Comparison of ENCODE assay signal across 1 cellular context in genomic region chr11:91407842-91408241, GRCh38.
TF ChIP-seq lines count a peak whose summit lies in the region.

No MANE protein-coding gene starts in this region.

TF ChIP-seq in HepG2, 621 proteins besides CTCF, POLR2A, EP300 and RAD21 (continued from another document):
- TF ChIP-seq ZXDC (CRISPR knock-in tag; IDR thresholded peaks at IDR 0.05) (no peak), BRD4 (CRISPR knock-in tag; IDR thresholded peaks at IDR 0.05) (no peak), ZNF747 (CRISPR knock-in tag; IDR thresholded peaks at IDR 0.05; ENCODE audit: borderline replicate concordance) (no peak), SPEN (CRISPR knock-in tag; IDR thresholded peaks at IDR 0.05; ENCODE audit: low read depth) (no peak), MAFK (conservative IDR thresholded peaks at IDR 0.05 in 1 of 2, IDR thresholded peaks at IDR 0.05 in 1 of 2; ENCODE audit: low read length in 2 of 2) (peak in 1 of 2 experiments; percentile 71; a peak in 2 of 4 replicates), ZNF468 (CRISPR knock-in tag; IDR thresholded peaks at IDR 0.05) (no peak), KLF15 (CRISPR knock-in tag; IDR thresholded peaks at IDR 0.05; ENCODE audit: borderline replicate concordance) (no peak), MAFF (IDR thresholded peaks at IDR 0.05; ENCODE audit: low read depth, low read length) (peak; percentile 71), ZBTB26 (CRISPR knock-in tag; IDR thresholded peaks at IDR 0.05; ENCODE audit: borderline replicate concordance) (no peak), SCMH1 (CRISPR knock-in tag; IDR thresholded peaks at IDR 0.05; ENCODE audit: borderline replicate concordance) (no peak), KDM4B (CRISPR knock-in tag; IDR thresholded peaks at IDR 0.05) (no peak)
